In genomic region chr16:68328151-68328859, GRCh38 we compare ENCODE assay signal across 8 cellular contexts. TPM values are rescaled to one million over a fixed set of nuclear protein-coding genes. Genes with fewer than 3 reads are reported as not detected.
DNase-seq lines count a peak whose midpoint lies in the region; ATAC-seq and TF ChIP-seq lines count a peak whose summit lies in the region.

No MANE protein-coding gene starts in this region.

- no peak overlapping the region for H3K4me3 ChIP-seq in MG63
- no peak overlapping the region for H3K4me3 ChIP-seq in RWPE2 (ENCODE audit: severe bottlenecking)
- H3K4me3 ChIP-seq in fibroblast of villous mesenchyme (ENCODE audit: low read depth, low read length), result no peak overlapping the region

- H3K36me3 ChIP-seq in MG63, result peaks cover 6% of the 10 kb centered on the region
- peaks cover 46% of the 10 kb centered on the region for H3K36me3 ChIP-seq in RWPE2 (ENCODE audit: low read depth)

- TF ChIP-seq CTCF in RWPE2 (IDR thresholded peaks at IDR 0.05; ENCODE audit: poor library complexity, severe bottlenecking) (peak; percentile 94), fibroblast of villous mesenchyme (IDR thresholded peaks at IDR 0.05; ENCODE audit: insufficient read depth, low read depth, low read length) (peak; percentile 98)

- H3K4me1 ChIP-seq in RWPE2 (ENCODE audit: insufficient read depth, poor library complexity, severe bottlenecking), result no peaks in the 10 kb centered on the region

- H3K27ac ChIP-seq in RWPE2 (ENCODE audit: poor library complexity, severe bottlenecking), result no peak overlapping the region

- DNase-seq in COLO668 (lab: John Stamatoyannopoulos, UW; ENCODE audit: unreplicated experiment) (peak; percentile 80), MG63 (peak; percentile 58), RWPE2 (ENCODE audit: low spot score) (peak; percentile 81), fibroblast of villous mesenchyme (ENCODE audit: low read depth) (peak; percentile 94), non-pigmented ciliary epithelial cell (ENCODE audit: low read depth) (peak; percentile 81), superior temporal gyrus (ENCODE audit: extremely low spot score) (peak; percentile 94)
- DNase-seq in activated T-helper 9 cell treated with anti-CD3 and anti-CD28 coated beads, Interleukin-2, amount 50 U/mL, for 16 hours (ENCODE audit: low read depth), result peak; percentile 62

- peak; percentile 64 for ATAC-seq in GM21390 (IDR thresholded peaks at IDR 0.05; ENCODE audit: unreplicated experiment)
- peak; percentile 96 for ATAC-seq in RWPE2 (ENCODE audit: low read depth)

- no peaks in the 10 kb centered on the region for H3K9me3 ChIP-seq in MG63
- H3K9me3 ChIP-seq in RWPE2 (ENCODE audit: severe bottlenecking), result no peaks in the 10 kb centered on the region

- H3K27me3 ChIP-seq in MG63 (no peaks in the 10 kb centered on the region), RWPE2 (ENCODE audit: insufficient read depth, poor library complexity, severe bottlenecking) (no peaks in the 10 kb centered on the region)

RNA-seq across cellular contexts. Expression of gene PRMT7, which starts 17.5 kb away (rescaled TPM):
- 42.5 and 81.1 TPM in 2 replicates for total RNA-seq in MG63 (2014; rRNA removed; shearing (Covaris generic); ENCODE audit: low replicate concordance)
- total RNA-seq in fibroblast of villous mesenchyme, result 42.7 and 42.8 TPM in 2 replicates

RNA-seq across cellular contexts. Expression of gene SLC7A6OS, which starts 17.6 kb away (rescaled TPM):
- 5.5 and 5.7 TPM in 2 replicates for total RNA-seq in MG63 (2014; rRNA removed; shearing (Covaris generic); ENCODE audit: low replicate concordance)
- total RNA-seq in fibroblast of villous mesenchyme, result 14.2 and 16.8 TPM in 2 replicates
